In genomic region chr14:89673499-89674225, GRCh38 we compare ENCODE assay signal across 15 cellular contexts.
A peak's percentile ranks its signal among the peaks of the same experiment; 100 is the strongest.
DNase-seq lines count a peak whose midpoint lies in the region; ATAC-seq and TF ChIP-seq lines count a peak whose summit lies in the region.
"Had no signal": no experiment of that assay in that cellular context is flagged by ENCODE, and none has a peak within 500 bp of the region (broad histone marks: within the 10 kb centered on the region; RNA-seq: fewer than 3 reads in every experiment).

No MANE protein-coding gene starts in this region.

- no peaks in the 10 kb centered on the region for H3K4me1 ChIP-seq in foreskin keratinocyte
- no peaks in the 10 kb centered on the region for H3K4me1 ChIP-seq in ovary (ENCODE audit: insufficient read depth)
- no peaks in the 10 kb centered on the region for H3K4me1 ChIP-seq in suprapubic skin
- H3K4me1 ChIP-seq: vagina had no signal

- no peaks in the 10 kb centered on the region for H3K36me3 Mint-ChIP-seq in activated T-helper 17 cell treated with anti-CD3 and anti-CD28 coated beads, Interleukin-2, amount 50 U/mL, for 72 hours (ENCODE audit: low read depth)

- H3K9me3 Mint-ChIP-seq in activated T-helper 17 cell treated with anti-CD3 and anti-CD28 coated beads, Interleukin-2, amount 50 U/mL, for 72 hours = no peaks in the 10 kb centered on the region

- TF ChIP-seq EP300 in ovary (IDR thresholded peaks at IDR 0.05) (no peak), suprapubic skin (IDR thresholded peaks at IDR 0.05) (no peak)

- H3K4me3 ChIP-seq in ovary = no peak overlapping the region
- no peak overlapping the region for H3K4me3 ChIP-seq in suprapubic skin
- H3K4me3 ChIP-seq: coronary artery, vagina had no signal

- H3K27ac ChIP-seq in foreskin keratinocyte (no peak overlapping the region), ovary (no peak overlapping the region), suprapubic skin (no peak overlapping the region)
- H3K27ac ChIP-seq: coronary artery, vagina had no signal

- no peak for TF ChIP-seq POLR2A in ovary (IDR thresholded peaks at IDR 0.05)
- no peak for TF ChIP-seq POLR2A in suprapubic skin (IDR thresholded peaks at IDR 0.05)

- peak; percentile 35 for ATAC-seq in activated T-helper 17 cell treated with anti-CD3 and anti-CD28 coated beads, Interleukin-2, amount 50 U/mL, for 72 hours (replicated peaks)
- ATAC-seq in foreskin keratinocyte (peak; percentile 78), GM21360 (IDR thresholded peaks at IDR 0.05; ENCODE audit: unreplicated experiment) (no peak)
- ATAC-seq: left lobe of liver, Right ventricle myocardium inferior had no signal

- intact Hi-C loops in ovary (cut with DNase I) = no loop called here

- no peak overlapping the region for H3K27ac Mint-ChIP-seq in activated T-helper 17 cell treated with anti-CD3 and anti-CD28 coated beads, Interleukin-2, amount 50 U/mL, for 72 hours

- peaks cover 4% of the 10 kb centered on the region for H3K4me1 Mint-ChIP-seq in activated T-helper 17 cell treated with anti-CD3 and anti-CD28 coated beads, Interleukin-2, amount 50 U/mL, for 72 hours

- no peak for TF ChIP-seq CTCF in foreskin keratinocyte (conservative IDR thresholded peaks at IDR 0.05)
- no peak for TF ChIP-seq CTCF in ovary (IDR thresholded peaks at IDR 0.05)
- no peak for TF ChIP-seq CTCF in suprapubic skin (IDR thresholded peaks at IDR 0.05)

- DNase-seq in stimulated activated CD4-positive, alpha-beta T cell treated with anti-CD3 and anti-CD28 coated beads, Interleukin-4, amount 100 ng/mL, for 24 hours = peak; percentile 18
- no peak for DNase-seq in stimulated activated CD4-positive, alpha-beta T cell treated with anti-CD3 and anti-CD28 coated beads, Interleukin-4, amount 100 ng/mL, for 1 hour
- DNase-seq in foreskin keratinocyte (peak; percentile 26 to 58), ovary (no peak), suprapubic skin (ENCODE audit: low spot score in 2 of 2) (no peak), HuH-7.5 (ENCODE audit: low spot score) (no peak)
- DNase-seq: glutamatergic neuron, NCI-H2171 treated with DMSO at 0.1 percent for 48 hours had no signal

- H3K27me3 Mint-ChIP-seq in activated T-helper 17 cell treated with anti-CD3 and anti-CD28 coated beads, Interleukin-2, amount 50 U/mL, for 72 hours = no peaks in the 10 kb centered on the region

- H3K4me3 Mint-ChIP-seq in activated T-helper 17 cell treated with anti-CD3 and anti-CD28 coated beads, Interleukin-2, amount 50 U/mL, for 72 hours = no peak overlapping the region
- H3K4me3 Mint-ChIP-seq: neural crest cell had no signal

- WGBS in ovary, 3 donors = 77 to 80% (median 79%) methylated on average over 7 of the region's 7 CpGs
- 64% methylated on average over 7 of the region's 7 CpGs for WGBS in suprapubic skin

- H3K36me3 ChIP-seq in ovary = no peaks in the 10 kb centered on the region
- H3K36me3 ChIP-seq in suprapubic skin = no peaks in the 10 kb centered on the region
- H3K36me3 ChIP-seq: vagina had no signal

- H3K9me3 ChIP-seq in ovary = no peaks in the 10 kb centered on the region
- no peaks in the 10 kb centered on the region for H3K9me3 ChIP-seq in suprapubic skin
- H3K9me3 ChIP-seq: vagina had no signal

- H3K27me3 ChIP-seq in foreskin keratinocyte (no peaks in the 10 kb centered on the region), ovary (no peaks in the 10 kb centered on the region), suprapubic skin (no peaks in the 10 kb centered on the region)
- H3K27me3 ChIP-seq: vagina had no signal

Comparison
In these comparisons a context has a peak if more than half of its experiments do, and no peak if none do; other contexts are left out.
1. DNase-seq: peak in stimulated activated CD4-positive, alpha-beta T cell treated with anti-CD3 and anti-CD28 coated beads, Interleukin-4, amount 100 ng/mL, for 24 hours (single experiment) and foreskin keratinocyte (2 of 2); none in stimulated activated CD4-positive, alpha-beta T cell treated with anti-CD3 and anti-CD28 coated beads, Interleukin-4, amount 100 ng/mL, for 1 hour (single experiment), ovary (0 of 5), suprapubic skin (0 of 2) and HuH-7.5 (single experiment).